In genomic region chr18:55464581-55464980, GRCh38 we compare ENCODE assay signal across 20 cellular contexts.
DNase-seq lines count a peak whose midpoint lies in the region; ATAC-seq and TF ChIP-seq lines count a peak whose summit lies in the region.
"Had no signal": no experiment of that assay in that cellular context is flagged by ENCODE, and none has a peak within 500 bp of the region (broad histone marks: within the 10 kb centered on the region; RNA-seq: fewer than 3 reads in every experiment).

No MANE protein-coding gene starts in this region.

- DNase-seq in Karpas-422 (no peak), dorsolateral prefrontal cortex (no peak), nephron progenitor cell (no peak), DMS53 (lab: John Stamatoyannopoulos, UW) (no peak)
- DNase-seq in activated CD4-positive, alpha-beta T cell treated with anti-CD3 and anti-CD28 coated beads, Interleukin-2, amount 10 ng/mL, durations not matched to agents 7 days and 5 days, result no peak
- DNase-seq: DMS 273 treated with DMSO at 0.1 percent for 48 hours, GDM1, GOT3, KBM-7, NCI-H187, NCI-H2107, NCI-H510A, NCI-H774, SW 1271 had no signal

- H4K20me1 ChIP-seq in BLaER1 treated with 17β-estradiol and CSF1 and Interleukin-3, amounts not matched to agents 10 nM and 100 nM, result peaks cover 0 to 93% (median 23%) of the 10 kb centered on the region in 11 experiments; a peak in 10 of 22 replicates
- no peaks in the 10 kb centered on the region for H4K20me1 ChIP-seq in Karpas-422 (ENCODE audit: insufficient read depth, low read depth, low read length)

- TF ChIP-seq CTCF in dorsolateral prefrontal cortex (IDR thresholded peaks at IDR 0.05 in 54 of 56, conservative IDR thresholded peaks at IDR 0.05 in 2 of 56; ENCODE audit: low read depth in 1 of 56, partially characterized antibody in 56 of 56) (no peak), nephron progenitor cell (IDR thresholded peaks at IDR 0.05) (no peak)

- intact Hi-C loops in dorsolateral prefrontal cortex (cut with DNase I), result no loop called here

- no peaks in the 10 kb centered on the region for H3K27me3 ChIP-seq in BLaER1 treated with 17β-estradiol and CSF1 and Interleukin-3, amounts not matched to agents 10 nM and 100 nM
- H3K27me3 ChIP-seq in Karpas-422 (ENCODE audit: low read length), result no peaks in the 10 kb centered on the region
- no peaks in the 10 kb centered on the region for H3K27me3 ChIP-seq in dorsolateral prefrontal cortex

- H3K4me3 ChIP-seq in BLaER1 treated with 17β-estradiol and CSF1 and Interleukin-3, amounts not matched to agents 10 nM and 100 nM, result peak overlapping the region in 2 of 10 experiments; percentile 1 to 17; a peak in 3 of 20 replicates
- H3K4me3 ChIP-seq in Karpas-422 (ENCODE audit: low read length) (no peak overlapping the region), dorsolateral prefrontal cortex (peak overlapping the region in 9 of 59 donors; percentile 0 to 28 (median 7))

- no peak for ATAC-seq in HG03571 (IDR thresholded peaks at IDR 0.05; ENCODE audit: unreplicated experiment)
- no peak for ATAC-seq in GM21515 (IDR thresholded peaks at IDR 0.05; ENCODE audit: unreplicated experiment)
- ATAC-seq: HCT116, Panc1 had no signal

- CTCF ChIA-PET in activated CD4-positive, alpha-beta T cell treated with anti-CD3 and anti-CD28 coated beads, Interleukin-2, amount 10 ng/mL, durations not matched to agents 7 days and 5 days (lab: Charles Lee), result no interaction called here

- no peaks in the 10 kb centered on the region for H3K9me2 ChIP-seq in Karpas-422 (replicated peaks; ENCODE audit: insufficient read depth, low read length)

- peak overlapping the region; percentile 52 to 90 (median 82); a peak in 19 of 22 replicates for H3K4me2 ChIP-seq in BLaER1 treated with 17β-estradiol and CSF1 and Interleukin-3, amounts not matched to agents 10 nM and 100 nM
- H3K4me2 ChIP-seq in Karpas-422 (ENCODE audit: low read depth, low read length, poor library complexity, severe bottlenecking), result peak overlapping the region; percentile 15

- H3K27me3 Mint-ChIP-seq in nephron progenitor cell (ENCODE audit: low read depth, poor library complexity), result no peaks in the 10 kb centered on the region
- peaks cover 5% of the 10 kb centered on the region for H3K27me3 Mint-ChIP-seq in activated CD4-positive, alpha-beta T cell treated with anti-CD3 and anti-CD28 coated beads, Interleukin-2, amount 10 ng/mL, durations not matched to agents 7 days and 5 days

- peaks cover 39 to 58% (median 48%) of the 10 kb centered on the region in 10 experiments for H3K4me1 ChIP-seq in BLaER1 treated with 17β-estradiol and CSF1 and Interleukin-3, amounts not matched to agents 10 nM and 100 nM
- peaks cover 100% of the 10 kb centered on the region for H3K4me1 ChIP-seq in Karpas-422 (ENCODE audit: low read length)

- H3K27ac Mint-ChIP-seq in nephron progenitor cell, result peak overlapping the region; percentile 55
- no peak overlapping the region for H3K27ac Mint-ChIP-seq in activated CD4-positive, alpha-beta T cell treated with anti-CD3 and anti-CD28 coated beads, Interleukin-2, amount 10 ng/mL, durations not matched to agents 7 days and 5 days

- peak overlapping the region in 4 of 11 experiments; percentile 30 to 55 (median 40); a peak in 5 of 22 replicates for H3K9ac ChIP-seq in BLaER1 treated with 17β-estradiol and CSF1 and Interleukin-3, amounts not matched to agents 10 nM and 100 nM
- peak overlapping the region; percentile 11; the same call in 1 of the 2 replicates for H3K9ac ChIP-seq in Karpas-422 (ENCODE audit: low read length)

- peaks cover 25% of the 10 kb centered on the region for H3K36me3 Mint-ChIP-seq in nephron progenitor cell (ENCODE audit: low read depth)
- no peaks in the 10 kb centered on the region for H3K36me3 Mint-ChIP-seq in activated CD4-positive, alpha-beta T cell treated with anti-CD3 and anti-CD28 coated beads, Interleukin-2, amount 10 ng/mL, durations not matched to agents 7 days and 5 days (ENCODE audit: low read depth)

- POLR2A ChIA-PET in activated CD4-positive, alpha-beta T cell treated with anti-CD3 and anti-CD28 coated beads, Interleukin-2, amount 10 ng/mL, durations not matched to agents 7 days and 5 days (lab: Charles Lee), result no interaction called here

- H3K9me3 ChIP-seq in BLaER1 treated with 17β-estradiol and CSF1 and Interleukin-3, amounts not matched to agents 10 nM and 100 nM (replicated peaks in 1 of 11), result no peaks in the 10 kb centered on the region; a peak in 2 of 22 replicates
- no peaks in the 10 kb centered on the region for H3K9me3 ChIP-seq in Karpas-422 (ENCODE audit: low read length)

- no peak overlapping the region for H3K4me3 Mint-ChIP-seq in nephron progenitor cell
- H3K4me3 Mint-ChIP-seq in activated CD4-positive, alpha-beta T cell treated with anti-CD3 and anti-CD28 coated beads, Interleukin-2, amount 10 ng/mL, durations not matched to agents 7 days and 5 days, result no peak overlapping the region

- H3K9me3 Mint-ChIP-seq in nephron progenitor cell, result no peaks in the 10 kb centered on the region
- no peaks in the 10 kb centered on the region for H3K9me3 Mint-ChIP-seq in activated CD4-positive, alpha-beta T cell treated with anti-CD3 and anti-CD28 coated beads, Interleukin-2, amount 10 ng/mL, durations not matched to agents 7 days and 5 days
- H3K9me3 Mint-ChIP-seq: CD14-positive monocyte had no signal

- peak overlapping the region in 10 of 11 experiments; percentile 22 to 70 (median 52); a peak in 18 of 22 replicates for H3K27ac ChIP-seq in BLaER1 treated with 17β-estradiol and CSF1 and Interleukin-3, amounts not matched to agents 10 nM and 100 nM
- H3K27ac ChIP-seq in Karpas-422 (ENCODE audit: low read length), result peak overlapping the region; percentile 95
- peak overlapping the region in 32 of 59 donors; percentile 0 to 57 (median 24) for H3K27ac ChIP-seq in dorsolateral prefrontal cortex

- no peak overlapping the region for H2AFZ ChIP-seq in Karpas-422 (ENCODE audit: low read length)

- H3K4me1 Mint-ChIP-seq in nephron progenitor cell, result peaks cover 90% of the 10 kb centered on the region
- no peaks in the 10 kb centered on the region for H3K4me1 Mint-ChIP-seq in activated CD4-positive, alpha-beta T cell treated with anti-CD3 and anti-CD28 coated beads, Interleukin-2, amount 10 ng/mL, durations not matched to agents 7 days and 5 days

- H3K36me3 ChIP-seq in BLaER1 treated with 17β-estradiol and CSF1 and Interleukin-3, amounts not matched to agents 10 nM and 100 nM, result peaks cover 43 to 71% (median 60%) of the 10 kb centered on the region in 11 experiments
- peaks cover 20% of the 10 kb centered on the region for H3K36me3 ChIP-seq in Karpas-422 (ENCODE audit: insufficient read depth, low read length)

- peaks cover 87% of the 10 kb centered on the region for H3K79me2 ChIP-seq in Karpas-422 (ENCODE audit: low read length)

Comparison
In these comparisons a context has a peak if more than half of its experiments do, and no peak if none do; other contexts are left out.
1. H3K27ac ChIP-seq: peak in every context shown above with its lines; median percentile 95 in Karpas-422; 52 in BLaER1 treated with 17β-estradiol and CSF1 and Interleukin-3, amounts not matched to agents 10 nM and 100 nM; 24 in dorsolateral prefrontal cortex.